8 cellular contexts compared by ENCODE assay signal in genomic region chr22:20858615-20859416, GRCh38. TPM values are rescaled to one million over a fixed set of nuclear protein-coding genes. Genes with fewer than 3 reads are reported as not detected.
DNase-seq lines count a peak whose midpoint lies in the region; ATAC-seq and TF ChIP-seq lines count a peak whose summit lies in the region.

Gene PI4KA, minus strand, starts transcription at chr22:20858811. Its CDS starts 86 bp downstream, at chr22:20858725.
Gene SNAP29, plus strand, starts transcription at chr22:20859007. Its CDS starts 104 bp downstream, at chr22:20859111.

- BruUV-seq in mammary epithelial cell (replicated peaks; lab: Mats Ljungman, UMichigan): TSS peak; percentile 68

- H3K79me2 ChIP-seq in mammary epithelial cell (ENCODE audit: insufficient read depth, low read length): peaks cover 68% of the 10 kb centered on the region

- H3K36me3 ChIP-seq in mammary epithelial cell (ENCODE audit: insufficient read depth, low read length): no peaks in the 10 kb centered on the region
- no peaks in the 10 kb centered on the region; the same call in 1 of the 2 replicates for H3K36me3 ChIP-seq in iPS-20b (ENCODE audit: insufficient read depth, low read depth, low read length)

- peak within 1 kb of the TSS; percentile 96 for H2AFZ ChIP-seq in mammary epithelial cell (ENCODE audit: low read depth, low read length)

- H3K4me3 ChIP-seq in AG04449 (ENCODE audit: low read depth, low read length): peak within 1 kb of the TSS; percentile 74
- H3K4me3 ChIP-seq in WI38 (ENCODE audit: low read depth, low read length): peak within 1 kb of the TSS; percentile 81
- peak within 1 kb of the TSS; percentile 76 to 99 (median 91) for H3K4me3 ChIP-seq in mammary epithelial cell (replicated peaks in 1 of 3; ENCODE audit: insufficient read depth in 1 of 3, low read depth in 2 of 3, low read length in 3 of 3)
- peak within 1 kb of the TSS; percentile 95 for H3K4me3 ChIP-seq in iPS-20b (ENCODE audit: low read length)
- H3K4me3 ChIP-seq in skin epidermis: peak within 1 kb of the TSS; percentile 52 to 92 (median 88)

- H3K9me3 ChIP-seq in mammary epithelial cell (replicated peaks; ENCODE audit: insufficient read depth, low read length) (no peaks in the 10 kb centered on the region), iPS-20b (ENCODE audit: insufficient read depth, low read depth, low read length) (no peaks in the 10 kb centered on the region)

- H3K4me1 ChIP-seq in mammary epithelial cell (ENCODE audit: insufficient read depth, low read length): peaks cover 10% of the 10 kb centered on the region
- H3K4me1 ChIP-seq in iPS-20b (ENCODE audit: insufficient read depth, low read length): peaks cover 5% of the 10 kb centered on the region; the same call in 1 of the 2 replicates

- H3K27me3 ChIP-seq in mammary epithelial cell (ENCODE audit: insufficient read depth, low read length) (no peaks in the 10 kb centered on the region), iPS-20b (ENCODE audit: insufficient read depth, low read length) (peaks cover 8% of the 10 kb centered on the region; the same call in 1 of the 2 replicates)

- CTCF ChIA-PET in AG04449 (lab: Yijun Ruan, JAX): interaction anchor here (1.1 kb wide), 1 partner anchor 17 kb away, joined by 3 read pairs; no protein-coding TSS in a partner anchor
- CTCF ChIA-PET in mammary epithelial cell (lab: Charles Lee; ENCODE audit: low non-redundant PET): no interaction called here

- dilution Hi-C loops in mammary epithelial cell (cut with HindIII; ENCODE audit: low sequenced_read_pairs): no loop called here

- no peaks in the 10 kb centered on the region for H4K20me1 ChIP-seq in mammary epithelial cell (ENCODE audit: insufficient read depth, low read length)

- H3K27ac ChIP-seq in mammary epithelial cell (ENCODE audit: insufficient read depth, low read depth, low read length) (peak within 1 kb of the TSS; percentile 46), iPS-20b (ENCODE audit: low read length) (peak within 1 kb of the TSS; percentile 52), skin epidermis (peak within 1 kb of the TSS; percentile 49 to 94 (median 86))

- peak within 1 kb of the TSS; percentile 91 for H3K4me2 ChIP-seq in mammary epithelial cell (ENCODE audit: insufficient read depth, low read depth, low read length)

- ATAC-seq in GM18907 (IDR thresholded peaks at IDR 0.05; ENCODE audit: unreplicated experiment) (peak; percentile 92), HG03139 (IDR thresholded peaks at IDR 0.05; ENCODE audit: unreplicated experiment) (peak; percentile 82)

- DNase-seq in AG04449 (ENCODE audit: low read depth, low spot score) (peak; percentile 86), NCI-H2227 (lab: John Stamatoyannopoulos, UW; ENCODE audit: unreplicated experiment) (peak; percentile 99), mammary epithelial cell (peak; percentile 98)

- intact Hi-C loops in mammary epithelial cell (cut with micrococcal nuclease): loop anchor here (2.0 kb wide), 1 partner anchor 52 kb away; no protein-coding TSS in a partner anchor

- H3K9ac ChIP-seq in mammary epithelial cell (ENCODE audit: insufficient read depth, low read length) (peak within 1 kb of the TSS; percentile 70), iPS-20b (ENCODE audit: low read depth, low read length) (peak within 1 kb of the TSS; percentile 88)

- TF ChIP-seq CTCF in AG04449 (IDR thresholded peaks at IDR 0.05; ENCODE audit: insufficient read depth, low read length, missing control alignments) (no peak), WI38 (IDR thresholded peaks at IDR 0.05; ENCODE audit: low read depth, low read length) (no peak), mammary epithelial cell (conservative IDR thresholded peaks at IDR 0.05 in 1 of 2, IDR thresholded peaks at IDR 0.05 in 1 of 2; ENCODE audit: extremely low read depth in 1 of 2, insufficient read depth in 1 of 2, low read depth in 1 of 2, low read length in 2 of 2) (no peak)

- 2% methylated on average over 27 of the region's 100 CpGs for WGBS in mammary epithelial cell (ENCODE audit: low coverage, missing lambda C conversion rate)

- POLR2A ChIA-PET in AG04449 (lab: Yijun Ruan, JAX): no interaction called here

- in situ Hi-C loops in mammary epithelial cell (cut with MboI; ENCODE audit: low sequenced_read_pairs in 2 of 2): no loop called here

RNA-seq across cellular contexts. Expression of gene PI4KA, which starts in this region (rescaled TPM):
- 10 to 100 TPM; 34.3 to 50.3 TPM for total RNA-seq in mammary epithelial cell
- polyA plus RNA-seq in mammary epithelial cell: 17.1 TPM
- 141 TPM for polyA minus RNA-seq in mammary epithelial cell

RNA-seq across cellular contexts. Expression of gene SNAP29, which starts in this region (rescaled TPM):
- total RNA-seq in mammary epithelial cell: 10 to 100 TPM; 11.8 to 25.4 TPM
- 24.4 TPM for polyA plus RNA-seq in mammary epithelial cell
- 51.8 TPM for polyA minus RNA-seq in mammary epithelial cell

Comparison
In these comparisons a context has a peak if more than half of its experiments do, and no peak if none do; other contexts are left out.
1. Peak in every context shown above with its lines: DNase-seq, ATAC-seq, H3K4me3 ChIP-seq and H3K27ac ChIP-seq.